In genomic region chr20:18507218-18508191, GRCh38 we compare ENCODE assay signal across 8 cellular contexts.
A peak's percentile ranks its signal among the peaks of the same experiment; 100 is the strongest.
DNase-seq lines count a peak whose midpoint lies in the region; ATAC-seq lines count a peak whose summit lies in the region.

Gene SEC23B, plus strand, starts transcription at chr20:18507940. Its CDS starts 2,896 bp downstream, at chr20:18510836.

- DNase-seq in C1 segment of cervical spinal cord (lab: John Stamatoyannopoulos, UW), result peak; percentile 94 to 99 (median 98)
- peak; percentile 99 for DNase-seq in NCI-H748 treated with DMSO at 0.1 percent for 48 hours (lab: John Stamatoyannopoulos, UW)
- DNase-seq in activated CD4-positive, alpha-beta T cell treated with anti-CD3 and anti-CD28 coated beads, Interleukin-2, amount 50 U/mL, for 24 hours (ENCODE audit: low read depth in 1 of 2, low spot score in 1 of 2), result peak; percentile 93 to 96
- peak; percentile 97 for DNase-seq in dedifferentiated amniotic fluid mesenchymal stem cell (ENCODE audit: extremely low spot score)
- DNase-seq in left kidney (ENCODE audit: low read depth, low spot score), result peak; percentile 99
- DNase-seq in stimulated activated CD4-positive, alpha-beta T cell treated with anti-CD3 and anti-CD28 coated beads, Interleukin-2, amount 100 ng/mL, for 24 hours, result peak; percentile 98

- peak; percentile 94 for ATAC-seq in GM19372 (IDR thresholded peaks at IDR 0.05; ENCODE audit: low read depth, unreplicated experiment)
- peak; percentile 87 for ATAC-seq in HG03558 (IDR thresholded peaks at IDR 0.05; ENCODE audit: extremely low read depth, unreplicated experiment)

Comparison
In these comparisons a context has a peak if more than half of its experiments do, and no peak if none do; other contexts are left out.
1. Peak in every context shown above with its lines: DNase-seq and ATAC-seq.